ENCODE assay signal across 22 cellular contexts in the genomic region with DNA sequence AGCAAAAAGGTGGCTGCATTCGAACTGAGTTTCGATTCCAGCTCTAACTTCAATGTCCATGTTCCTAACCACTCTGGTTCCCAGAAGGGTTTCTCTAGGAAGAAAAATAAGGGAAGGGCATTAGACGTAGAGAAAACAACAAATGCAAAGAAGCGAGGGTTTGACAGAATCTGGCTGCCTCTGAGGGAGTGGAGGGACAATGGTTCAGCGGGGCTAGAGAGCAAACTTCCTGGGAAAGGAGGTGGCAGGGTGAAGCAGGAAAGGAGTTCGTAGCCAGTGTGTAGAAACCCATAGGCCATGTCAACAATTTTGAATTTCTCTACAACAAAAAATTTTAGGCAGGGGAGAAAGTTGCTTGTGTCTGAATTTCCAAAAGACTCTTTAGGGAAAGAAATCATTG. TPM values are rescaled to one million over a fixed set of nuclear protein-coding genes. Genes with fewer than 3 reads are reported as not detected.
DNase-seq lines count a peak whose midpoint lies in the region; ATAC-seq, FAIRE-seq and TF ChIP-seq lines count a peak whose summit lies in the region.
"Had no signal": no experiment of that assay in that cellular context is flagged by ENCODE, and none has a peak within 500 bp of the region (broad histone marks: within the 10 kb centered on the region; RNA-seq: fewer than 3 reads in every experiment).

No MANE protein-coding gene starts in this region.

- H2BK20ac ChIP-seq in H1 (ENCODE audit: low read length): no peak overlapping the region

- H3K27me3 ChIP-seq in Panc1 (ENCODE audit: control insufficient read depth, insufficient read depth, low read length): no peaks in the 10 kb centered on the region
- no peaks in the 10 kb centered on the region for H3K27me3 ChIP-seq in H1 (replicated peaks in 1 of 4; ENCODE audit: control insufficient read depth in 3 of 4, extremely low read depth in 1 of 4, insufficient read depth in 3 of 4, low read length in 3 of 4)
- H3K27me3 ChIP-seq: BLaER1, MG63 had no signal

- H4K91ac ChIP-seq in H1 (replicated peaks; ENCODE audit: insufficient read length, low read length): no peak overlapping the region

- peak overlapping the region; percentile 94 for H2AFZ ChIP-seq in H1 (ENCODE audit: low read length)

- no peaks in the 10 kb centered on the region for H3K9me3 Mint-ChIP-seq in activated naive CD8-positive, alpha-beta T cell treated with anti-CD3 and anti-CD28 coated beads, Interleukin-2, amount 10 ng/mL, durations not matched to agents 7 days and 5 days
- H3K9me3 Mint-ChIP-seq in activated naive CD8-positive, alpha-beta T cell treated with anti-CD3 and anti-CD28 coated beads for 36 hours: no peaks in the 10 kb centered on the region
- H3K9me3 Mint-ChIP-seq: CD4-positive, alpha-beta T cell had no signal

- H2AK5ac ChIP-seq in H1 (ENCODE audit: low read depth, low read length): no peak overlapping the region

- TF ChIP-seq CTCF in Panc1 (IDR thresholded peaks at IDR 0.05) (no peak), H1 (IDR thresholded peaks at IDR 0.05; ENCODE audit: control extremely low read depth in 1 of 3, insufficient read depth in 1 of 3, low read depth in 1 of 3, low read length in 3 of 3) (no peak)

- H3K4me3 ChIP-seq in Panc1 (ENCODE audit: low read depth in 2 of 2, low read length in 2 of 2): 0 out of 4 replicates have a peak overlapping the region, but pooled peaks of 1 of the 2 experiments have one; percentile 7
- H3K4me3 ChIP-seq in H1 (ENCODE audit: extremely low read depth in 1 of 4, insufficient read depth in 2 of 4, low read depth in 3 of 4, low read length in 4 of 4): no peak overlapping the region
- H3K4me3 ChIP-seq: BLaER1, MG63 had no signal

- peak overlapping the region; percentile 51; the same call in 1 of the 2 replicates for H3K18ac ChIP-seq in H1 (ENCODE audit: extremely low read depth, low read length)

- 0 out of 2 replicates have a peak overlapping the region, but pooled peaks have one; percentile 26 for H3K27ac ChIP-seq in Panc1 (ENCODE audit: low read length)
- no peak overlapping the region for H3K27ac ChIP-seq in H1 (ENCODE audit: low read depth, low read length)
- H3K27ac ChIP-seq: BLaER1 had no signal

- H3K27me3 Mint-ChIP-seq in activated naive CD8-positive, alpha-beta T cell treated with anti-CD3 and anti-CD28 coated beads, Interleukin-2, amount 10 ng/mL, durations not matched to agents 7 days and 5 days: peaks cover 24% of the 10 kb centered on the region
- H3K27me3 Mint-ChIP-seq in activated naive CD8-positive, alpha-beta T cell treated with anti-CD3 and anti-CD28 coated beads for 36 hours: no peaks in the 10 kb centered on the region

- no peak overlapping the region for H3K23ac ChIP-seq in H1 (ENCODE audit: insufficient read length)

- TF ChIP-seq EP300 in H1 (IDR thresholded peaks at IDR 0.05; ENCODE audit: borderline replicate concordance in 1 of 2, low read depth in 2 of 2, low read length in 2 of 2): no peak

- peaks cover 4% of the 10 kb centered on the region for H3K36me3 Mint-ChIP-seq in activated naive CD8-positive, alpha-beta T cell treated with anti-CD3 and anti-CD28 coated beads, Interleukin-2, amount 10 ng/mL, durations not matched to agents 7 days and 5 days
- H3K36me3 Mint-ChIP-seq in activated naive CD8-positive, alpha-beta T cell treated with anti-CD3 and anti-CD28 coated beads for 36 hours: no peaks in the 10 kb centered on the region

- H3K14ac ChIP-seq in H1 (ENCODE audit: insufficient read length): no peak overlapping the region

- no peak overlapping the region for H3K4me2 ChIP-seq in H1 (ENCODE audit: insufficient read depth in 1 of 2, low read depth in 2 of 2, low read length in 2 of 2)
- H3K4me2 ChIP-seq: BLaER1 had no signal

- peaks cover 2% of the 10 kb centered on the region; the same call in 1 of the 2 replicates for H3K23me2 ChIP-seq in H1 (ENCODE audit: low read depth, low read length)

- no TSS peak for BruUV-seq in Panc1 (replicated peaks; lab: Mats Ljungman, UMichigan)

- POLR2A ChIA-PET in activated naive CD8-positive, alpha-beta T cell treated with anti-CD3 and anti-CD28 coated beads, Interleukin-2, amount 10 ng/mL, durations not matched to agents 7 days and 5 days (lab: Charles Lee): interaction anchor here (1.5 to 2.3 kb wide), 2 partner anchors 13 to 14 kb away, joined by 3 to 26 read pairs; a partner anchor contains a TSS
- POLR2A ChIA-PET in Panc1 (lab: Charles Lee): interaction anchor here (0.6 kb wide), 1 partner anchor 418 kb away, joined by 3 read pairs; no protein-coding TSS in a partner anchor
- POLR2A ChIA-PET in H1 (lab: Charles Lee; ENCODE audit: partially characterized antibody): interaction anchor here (0.6 kb wide), 1 partner anchor 221 kb away, joined by 3 read pairs; no protein-coding TSS in a partner anchor

- in situ Hi-C loops in Panc1 (cut with HindIII; ENCODE audit: low pct_unique_long_range_greater_than_20kb, low sequenced_read_pairs): no loop called here

- TF ChIP-seq POLR2A in H1 (IDR thresholded peaks at IDR 0.05; ENCODE audit: control extremely low read depth in 1 of 2, low read depth in 2 of 2, low read length in 2 of 2): no peak

- no peak overlapping the region for H3K4ac ChIP-seq in H1 (replicated peaks; ENCODE audit: insufficient read length, low read depth, low read length)

- no peak overlapping the region for H4K5ac ChIP-seq in H1 (ENCODE audit: insufficient read length, low read depth, low read length)

- no peaks in the 10 kb centered on the region for H3K79me2 ChIP-seq in H1 (ENCODE audit: control insufficient read depth in 1 of 2, insufficient read depth in 2 of 2, low read length in 2 of 2)

- H2BK15ac ChIP-seq in H1 (ENCODE audit: low read length): no peak overlapping the region

- H3K36me3 ChIP-seq in Panc1 (ENCODE audit: control insufficient read depth, insufficient read depth, low read length) (no peaks in the 10 kb centered on the region), H1 (ENCODE audit: control insufficient read depth in 2 of 4, insufficient read depth in 4 of 4, low read length in 3 of 4) (no peaks in the 10 kb centered on the region)
- H3K36me3 ChIP-seq: BLaER1, MG63 had no signal

- no peak overlapping the region for H2BK5ac ChIP-seq in H1 (ENCODE audit: low read depth, low read length)

- no peak overlapping the region for H4K8ac ChIP-seq in H1 (ENCODE audit: extremely low read depth, insufficient read depth, low read length)

- H3K9ac ChIP-seq in H1 (replicated peaks in 1 of 4; ENCODE audit: extremely low read depth in 1 of 4, low read depth in 3 of 4, low read length in 3 of 4): no peak overlapping the region
- H3K9ac ChIP-seq: BLaER1 had no signal

- no peak for FAIRE-seq in H1 (lab: Jason Lieb, UNC)
- FAIRE-seq: D721Med had no signal

- peak overlapping the region; percentile 74 for H3K27ac Mint-ChIP-seq in activated naive CD8-positive, alpha-beta T cell treated with anti-CD3 and anti-CD28 coated beads, Interleukin-2, amount 10 ng/mL, durations not matched to agents 7 days and 5 days
- no peak overlapping the region for H3K27ac Mint-ChIP-seq in activated naive CD8-positive, alpha-beta T cell treated with anti-CD3 and anti-CD28 coated beads for 36 hours
- H3K27ac Mint-ChIP-seq: CD4-positive, alpha-beta T cell had no signal

- DNase-seq in activated naive CD8-positive, alpha-beta T cell treated with anti-CD3 and anti-CD28 coated beads, Interleukin-2, amount 10 ng/mL, durations not matched to agents 7 days and 5 days: no peak
- DNase-seq in activated naive CD8-positive, alpha-beta T cell treated with anti-CD3 and anti-CD28 coated beads for 36 hours: no peak
- DNase-seq in Panc1 (ENCODE audit: low read depth, low spot score) (no peak), H1 (ENCODE audit: low read depth in 1 of 2, low spot score in 2 of 2) (no peak)
- no peak for DNase-seq in activated effector memory CD4-positive, alpha-beta T cell treated with anti-CD3 and anti-CD28 coated beads, Interleukin-2, amount 50 U/mL, for 16 hours
- DNase-seq: CD4-positive, alpha-beta T cell; DMS53; GOT3; KBM-7; MG63; NCI-H1105 treated with DMSO at 0.1 percent for 48 hours; NCI-H2029; NCI-H446; NCI-H524 treated with DMSO at 0.1 percent for 48 hours; NCI-H774; Right ventricle myocardium superior; RPMI8226 had no signal

- H3K9me3 ChIP-seq in Panc1 (ENCODE audit: control insufficient read depth, insufficient read depth, low read depth, low read length): no peaks in the 10 kb centered on the region
- H3K9me3 ChIP-seq in H1 (ENCODE audit: insufficient read depth in 2 of 2, low read depth in 1 of 2, low read length in 1 of 2): no peaks in the 10 kb centered on the region; a peak in 1 of 4 replicates
- H3K9me3 ChIP-seq: BLaER1, MG63 had no signal

- H3K4me3 Mint-ChIP-seq in activated naive CD8-positive, alpha-beta T cell treated with anti-CD3 and anti-CD28 coated beads, Interleukin-2, amount 10 ng/mL, durations not matched to agents 7 days and 5 days: no peak overlapping the region
- no peak overlapping the region for H3K4me3 Mint-ChIP-seq in activated naive CD8-positive, alpha-beta T cell treated with anti-CD3 and anti-CD28 coated beads for 36 hours
- H3K4me3 Mint-ChIP-seq: CD4-positive, alpha-beta T cell had no signal

- H3K79me1 ChIP-seq in H1 (ENCODE audit: low read depth, low read length): no peaks in the 10 kb centered on the region

- 78% methylated on average over 6 of the region's 6 CpGs; no CpG with 5 or more reads in 1 of the 2 experiments for WGBS in H1 (ENCODE audit: extremely low coverage in 1 of 2, insufficient coverage in 1 of 2, insufficient read length in 1 of 2, insufficient replicate concordance in 2 of 2, low coverage in 1 of 2, low lambda C conversion rate in 2 of 2, missing lambda C conversion rate in 1 of 2), 2 experiments

- intact Hi-C loops in Panc1 (cut with micrococcal nuclease; ENCODE audit: unreplicated experiment): no loop called here

- CTCF ChIA-PET in Panc1 (lab: Charles Lee): no interaction called here
- CTCF ChIA-PET in H1 (lab: Charles Lee; ENCODE audit: partially characterized antibody): interaction anchor here (0.6 kb wide), 1 partner anchor 99 kb away, joined by 3 read pairs; no protein-coding TSS in a partner anchor

- peaks cover 17% of the 10 kb centered on the region for H3K4me1 Mint-ChIP-seq in activated naive CD8-positive, alpha-beta T cell treated with anti-CD3 and anti-CD28 coated beads, Interleukin-2, amount 10 ng/mL, durations not matched to agents 7 days and 5 days
- H3K4me1 Mint-ChIP-seq in activated naive CD8-positive, alpha-beta T cell treated with anti-CD3 and anti-CD28 coated beads for 36 hours: peaks cover 6% of the 10 kb centered on the region

- H4K20me1 ChIP-seq in H1 (replicated peaks in 1 of 2; ENCODE audit: control insufficient read depth in 1 of 2, insufficient read depth in 2 of 2, low read length in 2 of 2): no peaks in the 10 kb centered on the region
- H4K20me1 ChIP-seq: BLaER1 had no signal

- no peak overlapping the region for H2BK120ac ChIP-seq in H1 (replicated peaks; ENCODE audit: low read depth, low read length)

- TF ChIP-seq RAD21 in H1 (IDR thresholded peaks at IDR 0.05 in 1 of 2, conservative IDR thresholded peaks at IDR 0.05 in 1 of 2; ENCODE audit: low read depth in 2 of 2, low read length in 2 of 2): no peak

- no peak overlapping the region for H2BK12ac ChIP-seq in H1 (ENCODE audit: low read depth, low read length)

- no peaks in the 10 kb centered on the region for H3K4me1 ChIP-seq in Panc1 (ENCODE audit: control insufficient read depth, insufficient read depth, low read length)
- peaks cover 0 to 4% (median 0%) of the 10 kb centered on the region in 4 experiments; a peak in 1 of 7 replicates for H3K4me1 ChIP-seq in H1 (replicated peaks in 1 of 4; ENCODE audit: control insufficient read depth in 3 of 4, insufficient read depth in 4 of 4, low read length in 3 of 4)
- H3K4me1 ChIP-seq: BLaER1 had no signal

- H3K56ac ChIP-seq in H1 (replicated peaks; ENCODE audit: insufficient read length, low read depth, low read length): no peak overlapping the region

- ATAC-seq in activated naive CD8-positive, alpha-beta T cell treated with anti-CD3 and anti-CD28 coated beads, Interleukin-2, amount 10 ng/mL, durations not matched to agents 7 days and 5 days (ENCODE audit: low read depth): no peak
- no peak for ATAC-seq in Panc1
- no peak for ATAC-seq in GM21717 (IDR thresholded peaks at IDR 0.05; ENCODE audit: unreplicated experiment)
- no peak for ATAC-seq in GM19395 (IDR thresholded peaks at IDR 0.05; ENCODE audit: unreplicated experiment)
- ATAC-seq: HCT116 had no signal

RNA-seq across cellular contexts. Expression of a gene that starts 14.5 kb away (rescaled TPM):
- 1 to 10 TPM; 5.1 to 6.4 TPM for total RNA-seq in activated naive CD8-positive, alpha-beta T cell treated with anti-CD3 and anti-CD28 coated beads, Interleukin-2, amount 10 ng/mL, durations not matched to agents 7 days and 5 days
- total RNA-seq in activated naive CD8-positive, alpha-beta T cell treated with anti-CD3 and anti-CD28 coated beads for 36 hours: 1 to 10 TPM; 1.1 to 1.3 TPM
- 7.4 TPM for total RNA-seq in Panc1 (2021; ENCODE audit: unreplicated experiment)
- 5.0 TPM for polyA plus RNA-seq in Panc1 (2012; ENCODE audit: insufficient read length)
- 5.0 and 5.7 TPM in 2 replicates for total RNA-seq in H1 (2021; fragmentation: NEBNext Ultra II Directional; extraction: Animal tissue kit (Norgen Biotek cat#: 25700))
- polyA plus RNA-seq in H1 (2011; rRNA removed): 2.6 and 2.7 TPM in 2 replicates
- 3.5 TPM for polyA plus RNA-seq in H1 (2011; cell fraction: cytosol; rRNA removed)
- 7.1 TPM for polyA plus RNA-seq in H1 (2011; cell fraction: nucleus; rRNA removed)
- 3.3 to 4.1 TPM (median 3.9 TPM) in 4 replicates for polyA plus RNA-seq in H1 (2012, experiment 1 of 2)
- 0.70 TPM for polyA plus RNA-seq in H1 (2012, experiment 2 of 2)
- 2.7 TPM for polyA plus RNA-seq in H1 (2013, experiment 1 of 2)
- polyA plus RNA-seq in H1 (2013, experiment 2 of 2): 2.3 TPM
- 6.7 and 7.5 TPM in 2 replicates for polyA minus RNA-seq in H1 (2011; rRNA and poly(A)+ RNA removed)
- polyA minus RNA-seq in H1 (2011; cell fraction: cytosol; rRNA and poly(A)+ RNA removed): 3.4 TPM
- polyA minus RNA-seq in H1 (2011; cell fraction: nucleus; rRNA and poly(A)+ RNA removed): 8.6 TPM

RNA-seq across cellular contexts. Expression of a gene that starts 48.8 kb away (rescaled TPM):
- 10 to 100 TPM in 1 of 2 experiments, 1 to 10 TPM in 1; 9.8 to 10.7 TPM for total RNA-seq in activated naive CD8-positive, alpha-beta T cell treated with anti-CD3 and anti-CD28 coated beads, Interleukin-2, amount 10 ng/mL, durations not matched to agents 7 days and 5 days
- total RNA-seq in activated naive CD8-positive, alpha-beta T cell treated with anti-CD3 and anti-CD28 coated beads for 36 hours: 1 to 10 TPM; 7.3 to 7.7 TPM
- 33.8 TPM for total RNA-seq in Panc1 (2021; ENCODE audit: unreplicated experiment)
- polyA plus RNA-seq in Panc1 (2012; ENCODE audit: insufficient read length): 22.9 TPM
- total RNA-seq in H1 (2021; fragmentation: NEBNext Ultra II Directional; extraction: Animal tissue kit (Norgen Biotek cat#: 25700)): 16.6 and 17.4 TPM in 2 replicates
- 10.0 and 12.0 TPM in 2 replicates for polyA plus RNA-seq in H1 (2011; rRNA removed)
- 12.1 TPM for polyA plus RNA-seq in H1 (2011; cell fraction: cytosol; rRNA removed)
- polyA plus RNA-seq in H1 (2011; cell fraction: nucleus; rRNA removed): 17.6 TPM
- polyA plus RNA-seq in H1 (2012, experiment 1 of 2): 10.9 to 12.7 TPM (median 11.5 TPM) in 4 replicates
- 1.6 TPM for polyA plus RNA-seq in H1 (2012, experiment 2 of 2)
- 14.4 TPM for polyA plus RNA-seq in H1 (2013, experiment 1 of 2)
- 12.6 TPM for polyA plus RNA-seq in H1 (2013, experiment 2 of 2)
- 55.5 and 91.5 TPM in 2 replicates for polyA minus RNA-seq in H1 (2011; rRNA and poly(A)+ RNA removed)
- 17.5 TPM for polyA minus RNA-seq in H1 (2011; cell fraction: cytosol; rRNA and poly(A)+ RNA removed)
- polyA minus RNA-seq in H1 (2011; cell fraction: nucleus; rRNA and poly(A)+ RNA removed): 30.6 TPM
